ENCODE assay signal across 27 cellular contexts in the genomic region with DNA sequence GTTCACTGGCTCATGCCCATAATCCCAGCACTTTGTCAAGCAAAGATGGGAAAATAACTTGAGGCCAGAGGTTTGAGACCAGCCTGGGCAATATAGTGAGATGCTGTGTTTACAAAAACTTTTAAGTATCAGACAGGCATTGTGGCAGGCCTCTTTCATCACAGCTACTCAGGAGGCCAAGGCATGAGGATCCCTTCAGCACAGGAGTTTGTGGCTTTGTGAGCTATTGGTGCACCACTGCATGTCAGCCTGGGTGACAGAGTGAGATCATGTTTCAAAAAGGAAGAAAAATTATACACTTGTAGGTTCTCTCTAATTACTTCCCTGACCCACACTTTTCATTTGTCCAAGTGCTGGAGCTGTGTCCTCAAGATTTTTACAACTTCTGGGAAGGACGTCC. TPM values are rescaled to one million over a fixed set of nuclear protein-coding genes. Genes with fewer than 3 reads are reported as not detected.
"Had no signal": no experiment of that assay in that cellular context is flagged by ENCODE, and none has a peak within 500 bp of the region (broad histone marks: within the 10 kb centered on the region; RNA-seq: fewer than 3 reads in every experiment).

No MANE protein-coding gene starts in this region.

- H3K36me3 ChIP-seq: gastrocnemius medialis, lower lobe of right lung, prostate gland, right atrium auricular region, tibial artery had no signal

- H3K4me3 Mint-ChIP-seq: naive thymus-derived CD8-positive, alpha-beta T cell; nephron progenitor cell; stimulated activated memory B cell treated with anti-CD40 and anti-IgM and Interleukin-4, amounts not matched to agents 10 μg/mL and 1 μg/mL and 100 μg/mL, for 72 hours; type B pancreatic cell had no signal

- H3K27me3 ChIP-seq: gastrocnemius medialis, right atrium auricular region, testis, tibial artery had no signal

- H3K27ac Mint-ChIP-seq: naive thymus-derived CD8-positive, alpha-beta T cell; nephron progenitor cell; stimulated activated memory B cell treated with anti-CD40 and anti-IgM and Interleukin-4, amounts not matched to agents 10 μg/mL and 1 μg/mL and 100 μg/mL, for 72 hours; type B pancreatic cell had no signal

- H3K36me3 Mint-ChIP-seq: stimulated activated memory B cell treated with anti-CD40 and anti-IgM and Interleukin-4, amounts not matched to agents 10 μg/mL and 1 μg/mL and 100 μg/mL, for 72 hours; type B pancreatic cell had no signal

- ATAC-seq: gastrocnemius medialis; left ventricle myocardium superior; lower lobe of right lung; naive thymus-derived CD8-positive, alpha-beta T cell; sciatic nerve; stimulated activated naive CD8-positive, alpha-beta T cell treated with anti-CD3 and anti-CD28 coated beads, Interleukin-15, Interleukin-2, amounts not matched to agents 100 U/mL and 50 U/mL, for 24 hours had no signal

- H3K4me1 Mint-ChIP-seq: naive thymus-derived CD8-positive, alpha-beta T cell; nephron progenitor cell had no signal

- H3K9me3 Mint-ChIP-seq: stimulated activated memory B cell treated with anti-CD40 and anti-IgM and Interleukin-4, amounts not matched to agents 10 μg/mL and 1 μg/mL and 100 μg/mL, for 72 hours; type B pancreatic cell had no signal

- H3K4me3 ChIP-seq: dorsolateral prefrontal cortex, gastrocnemius medialis, lower lobe of right lung, prostate gland, right atrium auricular region, smooth muscle cell, testis, tibial artery had no signal

- DNase-seq: dorsolateral prefrontal cortex; effector CD4-positive, alpha-beta T cell; foreskin fibroblast; gastrocnemius medialis; head of caudate nucleus; left ventricle myocardium superior; lower lobe of right lung; naive thymus-derived CD8-positive, alpha-beta T cell; nephron progenitor cell; nucleus accumbens; stimulated activated CD4-positive, alpha-beta T cell treated with anti-CD3 and anti-CD28 coated beads, Interleukin-12 subunit alpha, Interleukin-12 subunit beta, amount 100 ng/mL, for 4 hours; stimulated activated CD4-positive, alpha-beta T cell treated with anti-CD3 and anti-CD28 coated beads, Interleukin-4, amount 100 ng/mL, for 24 hours; stimulated activated naive CD8-positive, alpha-beta T cell treated with anti-CD3 and anti-CD28 coated beads, Interleukin-15, Interleukin-2, amounts not matched to agents 100 U/mL and 50 U/mL, for 24 hours; substantia nigra; testis; tibial artery had no signal

- H3K4me1 ChIP-seq: gastrocnemius medialis, lower lobe of right lung, prostate gland, right atrium auricular region, testis, tibial artery had no signal

- H3K27ac ChIP-seq: dorsolateral prefrontal cortex, gastrocnemius medialis, lower lobe of right lung, prostate gland, right atrium auricular region, testis, tibial artery had no signal

- H3K9me3 ChIP-seq: gastrocnemius medialis, lower lobe of right lung, prostate gland, right atrium auricular region, testis, tibial artery had no signal

RNA-seq across cellular contexts. Expression of a gene that starts 11.5 kb away (rescaled TPM):
- total RNA-seq: dorsolateral prefrontal cortex; gastrocnemius medialis; glomerular endothelial cell; left ventricle myocardium superior; lower lobe of right lung; mesenteric fat pad; myocyte; naive thymus-derived CD8-positive, alpha-beta T cell; osteocyte; prostate gland; right atrium auricular region; sciatic nerve; smooth muscle cell; testis; urinary bladder had no signal

RNA-seq across cellular contexts. Expression of a gene that starts 37.1 kb away (rescaled TPM):
- total RNA-seq: gastrocnemius medialis; glomerular endothelial cell; left ventricle myocardium superior; lower lobe of right lung; mesenteric fat pad; myocyte; naive thymus-derived CD8-positive, alpha-beta T cell; osteocyte; prostate gland; right atrium auricular region; sciatic nerve; smooth muscle cell; testis; urinary bladder had no signal

RNA-seq across cellular contexts. Expression of a gene that starts 45.0 kb away (rescaled TPM):
- total RNA-seq: gastrocnemius medialis; glomerular endothelial cell; left ventricle myocardium superior; lower lobe of right lung; mesenteric fat pad; myocyte; naive thymus-derived CD8-positive, alpha-beta T cell; osteocyte; prostate gland; right atrium auricular region; smooth muscle cell; testis had no signal
